ENCODE assay signal across 8 cellular contexts in genomic region chr5:54517512-54518145, GRCh38.
DNase-seq lines count a peak whose midpoint lies in the region; ATAC-seq and TF ChIP-seq lines count a peak whose summit lies in the region.

SNX18 (plus strand) TSS chr5:54517759; CDS start chr5:54517953, 194 bp downstream.

- H3K36me3 ChIP-seq in muscle layer of colon (ENCODE audit: insufficient read depth, low read length) = no peaks in the 10 kb centered on the region

- DNase-seq in DMS114 treated with DMSO at 0.1 percent for 48 hours (lab: John Stamatoyannopoulos, UW; ENCODE audit: unreplicated experiment) = peak; percentile 67
- DNase-seq in HuH-7.5 (ENCODE audit: low spot score) = peak; percentile 69
- peak; percentile 72 for DNase-seq in OCI-M2 (lab: John Stamatoyannopoulos, UW; ENCODE audit: unreplicated experiment)
- DNase-seq in activated T-cell treated with anti-CD3 and anti-CD28 coated beads for 48 hours (ENCODE audit: low read depth) = peak; percentile 90
- DNase-seq in erythroblast (lab: John Stamatoyannopoulos, UW) = peak; percentile 94 to 96
- peak; percentile 78 to 81 for DNase-seq in stimulated activated CD8-positive, alpha-beta memory T cell treated with anti-CD3 and anti-CD28 coated beads, Interleukin-7, amount 100 ng/mL, for 1 hour (ENCODE audit: low read depth in 2 of 2)

- H3K4me1 ChIP-seq in muscle layer of colon (ENCODE audit: insufficient read depth, low read length) = peaks cover 26% of the 10 kb centered on the region

- no peak within 1 kb of the TSS for H3K9ac ChIP-seq in muscle layer of colon (ENCODE audit: low read length)

- no peaks in the 10 kb centered on the region for H3K27me3 ChIP-seq in muscle layer of colon (ENCODE audit: control insufficient read depth in 1 of 2, insufficient read depth in 2 of 2, low read length in 2 of 2)

- peak; percentile 91 for ATAC-seq in GM21526 (IDR thresholded peaks at IDR 0.05; ENCODE audit: low FRiP score, unreplicated experiment)

- peak within 1 kb of the TSS; percentile 86 to 90 for H3K4me3 ChIP-seq in muscle layer of colon (ENCODE audit: low read depth in 1 of 2, low read length in 2 of 2)

- H3K9me3 ChIP-seq in muscle layer of colon (ENCODE audit: low read length) = no peaks in the 10 kb centered on the region

- peak within 1 kb of the TSS; percentile 86 for H3K27ac ChIP-seq in muscle layer of colon (ENCODE audit: low read depth, low read length)

- TF ChIP-seq POLR2A in erythroblast (IDR thresholded peaks at IDR 0.05; ENCODE audit: low read length) = peak; percentile 24

Comparison
In these comparisons a context has a peak if more than half of its experiments do, and no peak if none do; other contexts are left out.
1. Peak in every context shown above with its lines: DNase-seq, ATAC-seq, H3K4me3 ChIP-seq and H3K27ac ChIP-seq.